ENCODE assay signal across 7 cellular contexts in genomic region chr3:159739166-159739565, GRCh38.
"Had no signal": no experiment of that assay in that cellular context is flagged by ENCODE, and none has a peak within 500 bp of the region (broad histone marks: within the 10 kb centered on the region; RNA-seq: fewer than 3 reads in every experiment).

No MANE protein-coding gene starts in this region.

- H3K27ac ChIP-seq: GM23248 had no signal

- DNase-seq: GM23248, H9, HCEC 1CT, KBM-7 had no signal

- H3K4me3 ChIP-seq: GM23248 had no signal

- H3K9ac ChIP-seq: GM23248 had no signal

- H2AFZ ChIP-seq: GM23248 had no signal

- FAIRE-seq: H1, H54 had no signal

- H3K36me3 Mint-ChIP-seq: IgD-negative memory B cell had no signal

- H3K4me1 Mint-ChIP-seq: IgD-negative memory B cell had no signal

- H3K9me3 Mint-ChIP-seq: H9, IgD-negative memory B cell had no signal

- H3K4me3 Mint-ChIP-seq: H9, IgD-negative memory B cell had no signal

- H3K27ac Mint-ChIP-seq: IgD-negative memory B cell had no signal
